Comparison of ENCODE assay signal across 20 cellular contexts in genomic region chr3:33682770-33683169, GRCh38.
"Had no signal": no experiment of that assay in that cellular context is flagged by ENCODE, and none has a peak within 500 bp of the region (broad histone marks: within the 10 kb centered on the region; RNA-seq: fewer than 3 reads in every experiment).

No MANE protein-coding gene starts in this region.

- H3K27ac Mint-ChIP-seq: IgD-negative memory B cell had no signal

- FAIRE-seq: RCC 7860 had no signal

- DNase-seq: KBM-7, MG63, NCI-H1092, NCI-H1105 treated with DMSO at 0.1 percent for 48 hours, NCI-H1436, NCI-H187, NCI-H2029, NCI-H2081 treated with DMSO at 0.1 percent for 48 hours, NCI-H2171, NCI-H226, NCI-H446, NCI-H510A, NCI-H524 treated with DMSO at 0.1 percent for 48 hours, NCI-H69, NCI-H774, Right ventricle myocardium superior, RPMI8226, SIG-M5 had no signal

- H3K4me3 Mint-ChIP-seq: IgD-negative memory B cell had no signal

- H3K27me3 Mint-ChIP-seq: IgD-negative memory B cell had no signal
